ENCODE assay signal across 39 cellular contexts in genomic region chr14:94617366-94617941, GRCh38. TPM values are rescaled to one million over a fixed set of nuclear protein-coding genes. Genes with fewer than 3 reads are reported as not detected.
"Had no signal": no experiment of that assay in that cellular context is flagged by ENCODE, and none has a peak within 500 bp of the region (broad histone marks: within the 10 kb centered on the region; RNA-seq: fewer than 3 reads in every experiment).

No MANE protein-coding gene starts in this region.

- H3K36me3 Mint-ChIP-seq: activated CD4-positive, alpha-beta memory T cell treated with anti-CD3 and anti-CD28 coated beads for 36 hours; activated naive CD8-positive, alpha-beta T cell treated with anti-CD3 and anti-CD28 coated beads for 36 hours had no signal

- H3K27ac ChIP-seq: adrenal gland, brain microvascular endothelial cell, breast epithelium, VCaP had no signal

- H3K9me3 ChIP-seq: body of pancreas had no signal

- FAIRE-seq: astrocyte, TTC549 had no signal

- H3K4me3 ChIP-seq: adrenal gland, body of pancreas had no signal

- H3K27ac Mint-ChIP-seq: activated B cell treated with CpG ODN at 0.5 μM for 24 hours; activated CD4-positive, alpha-beta memory T cell treated with anti-CD3 and anti-CD28 coated beads for 36 hours; activated CD4-positive, alpha-beta T cell treated with anti-CD3 and anti-CD28 coated beads, Interleukin-2, amount 10 ng/mL, durations not matched to agents 24 days and 14 days; activated CD8-positive, alpha-beta T cell treated with anti-CD3 and anti-CD28 coated beads for 36 hours; activated naive CD4-positive, alpha-beta T cell treated with anti-CD3 and anti-CD28 coated beads for 36 hours; activated naive CD4-positive, alpha-beta T cell treated with anti-CD3 and anti-CD28 coated beads, Interleukin-2, amount 50 U/mL, for 72 hours; activated naive CD8-positive, alpha-beta T cell treated with anti-CD3 and anti-CD28 coated beads for 36 hours; activated T-cell treated with anti-CD3 and anti-CD28 coated beads, Interleukin-2, amount 50 U/mL, for 72 hours; activated T-helper 1 cell treated with anti-CD3 and anti-CD28 coated beads, Interleukin-12 subunit alpha, Interleukin-12 subunit beta, Interleukin-2, Interleukin-4 antibody, amounts not matched to agents 30 ng/mL and 10 ng/mL and 1 ng/mL, durations not matched to agents 14 hours and 24 hours and 36 hours; activated T-helper 17 cell treated with anti-CD3 and anti-CD28 coated beads, Interleukin-2, amount 50 U/mL, for 72 hours; T-helper 1 cell treated with Interleukin-12 subunit alpha and Interleukin-12 subunit beta and Interleukin-4 antibody, amounts not matched to agents 30 μg/mL and 1 μg/mL, for 36 hours; T-helper 2 cell treated with Interferon-gamma antibody and Interleukin-4, amounts not matched to agents 5 μg/mL and 100 μg/mL, for 36 hours had no signal

- H3K4me3 Mint-ChIP-seq: activated B cell treated with CpG ODN at 0.5 μM for 24 hours; activated CD4-positive, alpha-beta memory T cell treated with anti-CD3 and anti-CD28 coated beads for 36 hours; activated CD4-positive, alpha-beta T cell treated with anti-CD3 and anti-CD28 coated beads, Interleukin-2, amount 10 ng/mL, durations not matched to agents 24 days and 14 days; activated CD8-positive, alpha-beta T cell treated with anti-CD3 and anti-CD28 coated beads for 36 hours; activated naive CD4-positive, alpha-beta T cell treated with anti-CD3 and anti-CD28 coated beads for 36 hours; activated naive CD8-positive, alpha-beta T cell treated with anti-CD3 and anti-CD28 coated beads for 36 hours; activated T-cell treated with anti-CD3 and anti-CD28 coated beads, Interleukin-2, amount 50 U/mL, for 4 hours; activated T-cell treated with anti-CD3 and anti-CD28 coated beads, Interleukin-2, amount 50 U/mL, for 72 hours; activated T-helper 1 cell treated with anti-CD3 and anti-CD28 coated beads, Interleukin-12 subunit alpha, Interleukin-12 subunit beta, Interleukin-2, Interleukin-4 antibody, amounts not matched to agents 30 ng/mL and 10 ng/mL and 1 ng/mL, durations not matched to agents 14 hours and 24 hours and 36 hours; activated T-helper 17 cell treated with anti-CD3 and anti-CD28 coated beads, Interleukin-2, amount 50 U/mL, for 72 hours; T-helper 1 cell treated with Interleukin-12 subunit alpha and Interleukin-12 subunit beta and Interleukin-4 antibody, amounts not matched to agents 30 μg/mL and 1 μg/mL, for 36 hours; T-helper 2 cell treated with Interferon-gamma antibody and Interleukin-4, amounts not matched to agents 5 μg/mL and 100 μg/mL, for 36 hours had no signal

- H3K36me3 ChIP-seq: adrenal gland, brain microvascular endothelial cell, breast epithelium had no signal

- H3K27me3 ChIP-seq: adrenal gland, body of pancreas, brain microvascular endothelial cell, breast epithelium had no signal

- H3K4me1 Mint-ChIP-seq: activated B cell treated with CpG ODN at 0.5 μM for 24 hours; activated CD4-positive, alpha-beta T cell treated with anti-CD3 and anti-CD28 coated beads, Interleukin-2, amount 10 ng/mL, durations not matched to agents 24 days and 14 days; activated naive CD8-positive, alpha-beta T cell treated with anti-CD3 and anti-CD28 coated beads for 36 hours; activated T-helper 17 cell treated with anti-CD3 and anti-CD28 coated beads, Interleukin-2, amount 50 U/mL, for 72 hours had no signal

- ATAC-seq: activated CD8-positive, alpha-beta T cell treated with anti-CD3 and anti-CD28 coated beads for 36 hours; activated naive CD4-positive, alpha-beta T cell treated with anti-CD3 and anti-CD28 coated beads, Interleukin-2, amount 50 U/mL, for 72 hours; activated T-cell treated with anti-CD3 and anti-CD28 coated beads, Interleukin-2, amount 50 U/mL, for 4 hours; activated T-cell treated with anti-CD3 and anti-CD28 coated beads, Interleukin-2, amount 50 U/mL, for 72 hours; activated T-helper 17 cell treated with anti-CD3 and anti-CD28 coated beads, Interleukin-2, amount 50 U/mL, for 72 hours; body of pancreas had no signal

- H3K4me1 ChIP-seq: adrenal gland, breast epithelium had no signal

- DNase-seq: activated B cell treated with CpG ODN at 0.5 μM for 24 hours; activated CD4-positive, alpha-beta memory T cell treated with anti-CD3 and anti-CD28 coated beads for 36 hours; activated CD4-positive, alpha-beta T cell treated with anti-CD3 and anti-CD28 coated beads for 4 hours; activated CD4-positive, alpha-beta T cell treated with anti-CD3 and anti-CD28 coated beads, Interleukin-2, amount 10 ng/mL, durations not matched to agents 24 days and 14 days; activated CD4-positive, alpha-beta T cell treated with anti-CD3 and anti-CD28 coated beads, Interleukin-2, amount 50 U/mL, for 1 hour; activated CD4-positive, alpha-beta T cell treated with anti-CD3 and anti-CD28 coated beads, Interleukin-2, amount 50 U/mL, for 4 hours; activated CD4-positive, CD25-positive, alpha-beta regulatory T cell treated with anti-CD3 and anti-CD28 coated beads, Interleukin-2, amount 50 U/mL, for 72 hours; activated CD8-positive, alpha-beta memory T cell treated with anti-CD3 and anti-CD28 coated beads, Interleukin-2, amount 50 U/mL, for 4 hours; activated CD8-positive, alpha-beta T cell treated with anti-CD3 and anti-CD28 coated beads for 36 hours; activated gamma-delta T cell treated with Interleukin-2 at 50 U/mL for 16 hours; activated naive CD4-positive, alpha-beta T cell; activated naive CD4-positive, alpha-beta T cell treated with anti-CD3 and anti-CD28 coated beads for 36 hours; activated naive CD4-positive, alpha-beta T cell treated with anti-CD3 and anti-CD28 coated beads, Interleukin-2, amount 50 U/mL, for 16 hours; activated naive CD8-positive, alpha-beta T cell treated with anti-CD3 and anti-CD28 coated beads for 36 hours; activated T-cell treated with anti-CD3 and anti-CD28 coated beads for 4 hours; activated T-cell treated with anti-CD3 and anti-CD28 coated beads, Interleukin-2, amount 50 U/mL, for 1 hour; activated T-cell treated with anti-CD3 and anti-CD28 coated beads, Interleukin-2, amount 50 U/mL, for 4 hours; activated T-cell treated with anti-CD3 and anti-CD28 coated beads, Interleukin-2, amount 50 U/mL, for 72 hours; amniotic stem cell; body of pancreas; brain microvascular endothelial cell; central memory CD4-positive, alpha-beta T cell; T-helper 1 cell; T-helper 2 cell; T-helper 9 cell had no signal

- H3K27me3 Mint-ChIP-seq: activated CD4-positive, alpha-beta T cell treated with anti-CD3 and anti-CD28 coated beads, Interleukin-2, amount 10 ng/mL, durations not matched to agents 24 days and 14 days; activated CD8-positive, alpha-beta T cell treated with anti-CD3 and anti-CD28 coated beads for 36 hours had no signal

RNA-seq across cellular contexts. Expression of gene SERPINA3, which starts 5.3 kb away (rescaled TPM):
- total RNA-seq: activated B cell treated with CpG ODN at 0.5 μM for 24 hours; activated CD4-positive, alpha-beta memory T cell treated with anti-CD3 and anti-CD28 coated beads for 36 hours; activated CD4-positive, alpha-beta T cell treated with anti-CD3 and anti-CD28 coated beads, Interleukin-2, amount 10 ng/mL, durations not matched to agents 24 days and 14 days; activated CD8-positive, alpha-beta memory T cell treated with anti-CD3 and anti-CD28 coated beads for 36 hours; activated CD8-positive, alpha-beta T cell treated with anti-CD3 and anti-CD28 coated beads for 36 hours; activated naive CD4-positive, alpha-beta T cell treated with anti-CD3 and anti-CD28 coated beads for 36 hours; activated naive CD4-positive, alpha-beta T cell treated with anti-CD3 and anti-CD28 coated beads, Interleukin-2, amount 50 U/mL, for 72 hours; activated naive CD8-positive, alpha-beta T cell treated with anti-CD3 and anti-CD28 coated beads for 36 hours; activated T-cell treated with anti-CD3 and anti-CD28 coated beads, Interleukin-2, amount 50 U/mL, for 72 hours; activated T-helper 1 cell treated with anti-CD3 and anti-CD28 coated beads, Interleukin-12 subunit alpha, Interleukin-12 subunit beta, Interleukin-2, Interleukin-4 antibody, amounts not matched to agents 30 ng/mL and 10 ng/mL and 1 ng/mL, durations not matched to agents 14 hours and 24 hours and 36 hours; activated T-helper 17 cell treated with anti-CD3 and anti-CD28 coated beads, Interleukin-2, amount 50 U/mL, for 72 hours had no signal

RNA-seq across cellular contexts. Expression of gene SERPINA5, which starts 36.2 kb away (rescaled TPM):
- total RNA-seq: activated B cell treated with CpG ODN at 0.5 μM for 24 hours; activated CD4-positive, alpha-beta memory T cell treated with anti-CD3 and anti-CD28 coated beads for 36 hours; activated CD4-positive, alpha-beta T cell treated with anti-CD3 and anti-CD28 coated beads, Interleukin-2, amount 10 ng/mL, durations not matched to agents 24 days and 14 days; activated CD8-positive, alpha-beta memory T cell treated with anti-CD3 and anti-CD28 coated beads for 36 hours; activated CD8-positive, alpha-beta T cell treated with anti-CD3 and anti-CD28 coated beads for 36 hours; activated naive CD4-positive, alpha-beta T cell treated with anti-CD3 and anti-CD28 coated beads for 36 hours; activated naive CD4-positive, alpha-beta T cell treated with anti-CD3 and anti-CD28 coated beads, Interleukin-2, amount 50 U/mL, for 72 hours; activated naive CD8-positive, alpha-beta T cell treated with anti-CD3 and anti-CD28 coated beads for 36 hours; activated T-cell treated with anti-CD3 and anti-CD28 coated beads, Interleukin-2, amount 50 U/mL, for 72 hours; activated T-helper 1 cell treated with anti-CD3 and anti-CD28 coated beads, Interleukin-12 subunit alpha, Interleukin-12 subunit beta, Interleukin-2, Interleukin-4 antibody, amounts not matched to agents 30 ng/mL and 10 ng/mL and 1 ng/mL, durations not matched to agents 14 hours and 24 hours and 36 hours; activated T-helper 17 cell treated with anti-CD3 and anti-CD28 coated beads, Interleukin-2, amount 50 U/mL, for 72 hours had no signal

RNA-seq across cellular contexts. Expression of gene SERPINA4, which starts 56.2 kb away (rescaled TPM):
- total RNA-seq: activated B cell treated with CpG ODN at 0.5 μM for 24 hours; activated CD4-positive, alpha-beta memory T cell treated with anti-CD3 and anti-CD28 coated beads for 36 hours; activated CD4-positive, alpha-beta T cell treated with anti-CD3 and anti-CD28 coated beads, Interleukin-2, amount 10 ng/mL, durations not matched to agents 24 days and 14 days; activated CD8-positive, alpha-beta memory T cell treated with anti-CD3 and anti-CD28 coated beads for 36 hours; activated CD8-positive, alpha-beta T cell treated with anti-CD3 and anti-CD28 coated beads for 36 hours; activated naive CD4-positive, alpha-beta T cell treated with anti-CD3 and anti-CD28 coated beads for 36 hours; activated naive CD4-positive, alpha-beta T cell treated with anti-CD3 and anti-CD28 coated beads, Interleukin-2, amount 50 U/mL, for 72 hours; activated naive CD8-positive, alpha-beta T cell treated with anti-CD3 and anti-CD28 coated beads for 36 hours; activated T-cell treated with anti-CD3 and anti-CD28 coated beads, Interleukin-2, amount 50 U/mL, for 4 hours; activated T-cell treated with anti-CD3 and anti-CD28 coated beads, Interleukin-2, amount 50 U/mL, for 72 hours; activated T-helper 1 cell treated with anti-CD3 and anti-CD28 coated beads, Interleukin-12 subunit alpha, Interleukin-12 subunit beta, Interleukin-2, Interleukin-4 antibody, amounts not matched to agents 30 ng/mL and 10 ng/mL and 1 ng/mL, durations not matched to agents 14 hours and 24 hours and 36 hours; activated T-helper 17 cell treated with anti-CD3 and anti-CD28 coated beads, Interleukin-2, amount 50 U/mL, for 72 hours; aorta; astrocyte; breast epithelium; cardiac septum; cerebellum had no signal
- polyA plus RNA-seq: adrenal gland, aorta had no signal
